In genomic region chr17:50919321-50920040, GRCh38 we compare ENCODE assay signal across 8 cellular contexts. TPM values are rescaled to one million over a fixed set of nuclear protein-coding genes. Genes with fewer than 3 reads are reported as not detected.
DNase-seq lines count a peak whose midpoint lies in the region; ATAC-seq and FAIRE-seq lines count a peak whose summit lies in the region.

No MANE protein-coding gene starts in this region.

- H3K4me3 ChIP-seq in muscle layer of colon (ENCODE audit: low read depth in 1 of 2, low read length in 2 of 2) = peak overlapping the region in 1 of 2 donors; percentile 8

- no peaks in the 10 kb centered on the region for H3K36me3 Mint-ChIP-seq in activated T-helper 17 cell treated with anti-CD3 and anti-CD28 coated beads, Interleukin-2, amount 50 U/mL, for 72 hours (ENCODE audit: low read depth)

- H3K27me3 Mint-ChIP-seq in activated T-helper 17 cell treated with anti-CD3 and anti-CD28 coated beads, Interleukin-2, amount 50 U/mL, for 72 hours = no peaks in the 10 kb centered on the region

- H3K9me3 Mint-ChIP-seq in activated T-helper 17 cell treated with anti-CD3 and anti-CD28 coated beads, Interleukin-2, amount 50 U/mL, for 72 hours = no peaks in the 10 kb centered on the region

- no peaks in the 10 kb centered on the region for H3K27me3 ChIP-seq in muscle layer of colon (ENCODE audit: control insufficient read depth in 1 of 2, insufficient read depth in 2 of 2, low read length in 2 of 2)

- peaks cover 41% of the 10 kb centered on the region for H3K4me1 ChIP-seq in muscle layer of colon (ENCODE audit: insufficient read depth, low read length)

- peak; percentile 82 for ATAC-seq in activated T-helper 17 cell treated with anti-CD3 and anti-CD28 coated beads, Interleukin-2, amount 50 U/mL, for 72 hours (replicated peaks)
- ATAC-seq in esophagus mucosa = peak; percentile 84

- peak overlapping the region; percentile 90 for H3K4me3 Mint-ChIP-seq in activated T-helper 17 cell treated with anti-CD3 and anti-CD28 coated beads, Interleukin-2, amount 50 U/mL, for 72 hours

- no peak for FAIRE-seq in HTR-8/SVneo (lab: Jason Lieb, UNC)

- peak overlapping the region; percentile 91 for H3K27ac ChIP-seq in muscle layer of colon (ENCODE audit: low read depth, low read length)

- H3K4me1 Mint-ChIP-seq in activated T-helper 17 cell treated with anti-CD3 and anti-CD28 coated beads, Interleukin-2, amount 50 U/mL, for 72 hours = peaks cover 19% of the 10 kb centered on the region

- peak; percentile 95 for DNase-seq in DMS79 (lab: John Stamatoyannopoulos, UW)
- DNase-seq in HT-29 (ENCODE audit: low spot score) = peak; percentile 99
- peak; percentile 17 for DNase-seq in OCI-M1 (lab: John Stamatoyannopoulos, UW)
- peak; percentile 65 for DNase-seq in stimulated activated CD8-positive, alpha-beta memory T cell treated with anti-CD3 and anti-CD28 coated beads, Interleukin-4, amount 100 ng/mL, for 24 hours (ENCODE audit: low read depth)
- DNase-seq in HTR-8/SVneo (ENCODE audit: insufficient read length, low spot score) = no peak

- H3K9ac ChIP-seq in muscle layer of colon (ENCODE audit: low read length) = peak overlapping the region; percentile 55

- H3K9me3 ChIP-seq in muscle layer of colon (ENCODE audit: low read length) = no peaks in the 10 kb centered on the region

- H3K36me3 ChIP-seq in muscle layer of colon (ENCODE audit: insufficient read depth, low read length) = no peaks in the 10 kb centered on the region

- H3K27ac Mint-ChIP-seq in activated T-helper 17 cell treated with anti-CD3 and anti-CD28 coated beads, Interleukin-2, amount 50 U/mL, for 72 hours = peak overlapping the region; percentile 100

RNA-seq across cellular contexts. Expression of gene TOB1, which starts 53.3 kb away (rescaled TPM):
- 33.8 and 43.0 TPM in 2 replicates for total RNA-seq in HT-29 (2014; rRNA removed; shearing (Covaris generic))
- 10 to 100 TPM; 33.1 to 40.8 TPM for total RNA-seq in activated T-helper 17 cell treated with anti-CD3 and anti-CD28 coated beads, Interleukin-2, amount 50 U/mL, for 72 hours
- total RNA-seq in esophagus mucosa = 60.8 TPM
